In the genomic region with DNA sequence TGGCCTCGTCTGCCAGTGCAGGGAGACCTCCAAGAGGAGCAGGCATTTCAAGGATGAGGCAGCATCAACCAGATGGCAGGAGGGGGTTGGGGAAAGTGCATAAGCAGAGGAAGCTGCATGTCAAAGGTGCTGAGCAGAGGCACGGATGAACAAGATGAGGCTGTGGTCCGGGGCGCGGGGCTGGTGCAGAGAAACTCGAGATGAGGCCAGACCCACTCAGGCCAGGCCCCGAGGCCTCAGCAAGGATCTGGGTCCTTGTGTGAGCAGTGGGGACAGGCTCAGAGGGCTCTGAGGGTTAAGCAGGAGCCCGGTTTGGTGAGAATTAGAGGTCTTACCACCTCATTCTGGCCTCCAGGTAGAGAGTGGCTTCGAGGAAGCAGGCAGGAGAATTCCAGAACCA, we compare ENCODE assay signal across 19 cellular contexts.
"Had no signal": no experiment of that assay in that cellular context is flagged by ENCODE, and none has a peak within 500 bp of the region (broad histone marks: within the 10 kb centered on the region; RNA-seq: fewer than 3 reads in every experiment).

No MANE protein-coding gene starts in this region.

- H3K4me1 Mint-ChIP-seq: activated B cell treated with CpG ODN at 0.5 μM for 24 hours, immature natural killer cell had no signal

- ATAC-seq: activated T-cell treated with anti-CD3 and anti-CD28 coated beads, Interleukin-2, amount 50 U/mL, for 4 hours; gastrocnemius medialis; heart left ventricle; naive thymus-derived CD8-positive, alpha-beta T cell; right cardiac atrium had no signal

- H3K27me3 ChIP-seq: adrenal gland, gastrocnemius medialis, stomach had no signal

- H3K9me3 ChIP-seq: adrenal gland, gastrocnemius medialis, heart left ventricle, stomach, thoracic aorta had no signal

- H3K9me3 Mint-ChIP-seq: activated B cell treated with CpG ODN at 0.5 μM for 24 hours; activated CD4-positive, alpha-beta T cell treated with anti-CD3 and anti-CD28 coated beads, Interleukin-2, amount 10 ng/mL, durations not matched to agents 7 days and 5 days; activated T-cell treated with anti-CD3 and anti-CD28 coated beads, Interleukin-2, amount 50 U/mL, for 4 hours; immature natural killer cell; naive thymus-derived CD8-positive, alpha-beta T cell had no signal

- H3K27me3 Mint-ChIP-seq: activated B cell treated with CpG ODN at 0.5 μM for 24 hours; activated CD4-positive, alpha-beta T cell treated with anti-CD3 and anti-CD28 coated beads, Interleukin-2, amount 10 ng/mL, durations not matched to agents 7 days and 5 days; naive thymus-derived CD8-positive, alpha-beta T cell had no signal

- H3K4me3 Mint-ChIP-seq: activated B cell treated with CpG ODN at 0.5 μM for 24 hours; activated CD4-positive, alpha-beta T cell treated with anti-CD3 and anti-CD28 coated beads, Interleukin-2, amount 10 ng/mL, durations not matched to agents 7 days and 5 days; activated T-cell treated with anti-CD3 and anti-CD28 coated beads, Interleukin-2, amount 50 U/mL, for 4 hours had no signal

- H3K27ac ChIP-seq: adrenal gland, epithelial cell of prostate, gastrocnemius medialis, heart left ventricle, stomach, thoracic aorta had no signal

- DNase-seq: activated B cell treated with CpG ODN at 0.5 μM for 24 hours; activated CD4-positive, alpha-beta T cell treated with anti-CD3 and anti-CD28 coated beads, Interleukin-2, amount 10 ng/mL, durations not matched to agents 7 days and 5 days; activated gamma-delta T cell; activated T-cell treated with anti-CD3 and anti-CD28 coated beads, Interleukin-2, amount 50 U/mL, for 4 hours; adrenal gland; dermis blood vessel endothelial cell; gastrocnemius medialis; heart left ventricle; immature natural killer cell; mesenchymal stem cell; right cardiac atrium; small intestine; stimulated activated CD4-positive, alpha-beta T cell treated with anti-CD3 and anti-CD28 coated beads, Interleukin-4, amount 100 ng/mL, for 24 hours; stimulated activated CD8-positive, alpha-beta memory T cell treated with anti-CD3 and anti-CD28 coated beads, Interleukin-4, amount 100 ng/mL, for 48 hours; stomach had no signal

- H3K36me3 Mint-ChIP-seq: immature natural killer cell; naive thymus-derived CD8-positive, alpha-beta T cell had no signal

- H3K27ac Mint-ChIP-seq: activated B cell treated with CpG ODN at 0.5 μM for 24 hours; activated CD4-positive, alpha-beta T cell treated with anti-CD3 and anti-CD28 coated beads, Interleukin-2, amount 10 ng/mL, durations not matched to agents 7 days and 5 days; progenitor cell of endocrine pancreas had no signal

- H3K36me3 ChIP-seq: adrenal gland, gastrocnemius medialis, heart left ventricle, stomach, thoracic aorta had no signal

- H3K4me3 ChIP-seq: adrenal gland, gastrocnemius medialis, heart left ventricle, stomach, thoracic aorta had no signal

- H3K4me1 ChIP-seq: adrenal gland, gastrocnemius medialis, heart left ventricle had no signal
